ENCODE assay signal across 8 cellular contexts in genomic region chr12:22631863-22632463, GRCh38. TPM values are rescaled to one million over a fixed set of nuclear protein-coding genes. Genes with fewer than 3 reads are reported as not detected.
DNase-seq lines count a peak whose midpoint lies in the region; ATAC-seq and TF ChIP-seq lines count a peak whose summit lies in the region.

No MANE protein-coding gene starts in this region.

- in situ Hi-C loops in Panc1 (cut with HindIII; ENCODE audit: low pct_unique_long_range_greater_than_20kb, low sequenced_read_pairs), result no loop called here

- peaks cover 13% of the 10 kb centered on the region; the same call in 1 of the 2 replicates for H3K4me1 ChIP-seq in Panc1 (ENCODE audit: control insufficient read depth, insufficient read depth, low read length)
- peaks cover 0 to 65% (median 13%) of the 10 kb centered on the region in 4 donors for H3K4me1 ChIP-seq in tibial nerve

- H3K4me3 ChIP-seq in Panc1 (ENCODE audit: low read depth in 2 of 2, low read length in 2 of 2) (no peak overlapping the region), fibroblast of villous mesenchyme (ENCODE audit: low read depth, low read length) (no peak overlapping the region), tibial nerve (no peak overlapping the region)

- POLR2A ChIA-PET in activated CD8-positive, alpha-beta T cell treated with anti-CD3 and anti-CD28 coated beads for 36 hours (lab: Charles Lee), result no interaction called here
- POLR2A ChIA-PET in activated CD8-positive, alpha-beta T cell treated with anti-CD3 and anti-CD28 coated beads, Interleukin-2, amount 10 ng/mL, durations not matched to agents 7 days and 5 days (lab: Charles Lee), result no interaction called here
- POLR2A ChIA-PET in Panc1 (lab: Charles Lee), result no interaction called here

- TF ChIP-seq EP300 in tibial nerve (IDR thresholded peaks at IDR 0.05), result no peak

- no peaks in the 10 kb centered on the region for H3K27me3 Mint-ChIP-seq in activated CD8-positive, alpha-beta T cell treated with anti-CD3 and anti-CD28 coated beads for 36 hours
- H3K27me3 Mint-ChIP-seq in activated CD8-positive, alpha-beta T cell treated with anti-CD3 and anti-CD28 coated beads, Interleukin-2, amount 10 ng/mL, durations not matched to agents 7 days and 5 days (ENCODE audit: low read depth), result no peaks in the 10 kb centered on the region

- no peak overlapping the region for H3K4me3 Mint-ChIP-seq in activated CD8-positive, alpha-beta T cell treated with anti-CD3 and anti-CD28 coated beads for 36 hours
- no peak overlapping the region for H3K4me3 Mint-ChIP-seq in activated CD8-positive, alpha-beta T cell treated with anti-CD3 and anti-CD28 coated beads, Interleukin-2, amount 10 ng/mL, durations not matched to agents 7 days and 5 days

- H3K9me3 ChIP-seq in Panc1 (ENCODE audit: control insufficient read depth, insufficient read depth, low read depth, low read length) (no peaks in the 10 kb centered on the region), tibial nerve (no peaks in the 10 kb centered on the region)

- intact Hi-C loops in activated CD8-positive, alpha-beta T cell treated with anti-CD3 and anti-CD28 coated beads for 36 hours (cut with micrococcal nuclease), result no loop called here
- intact Hi-C loops in Panc1 (cut with micrococcal nuclease; ENCODE audit: unreplicated experiment), result no loop called here

- H3K27me3 ChIP-seq in Panc1 (ENCODE audit: control insufficient read depth, insufficient read depth, low read length), result no peaks in the 10 kb centered on the region
- no peaks in the 10 kb centered on the region for H3K27me3 ChIP-seq in tibial nerve

- H3K27ac ChIP-seq in Panc1 (ENCODE audit: low read length) (no peak overlapping the region), tibial nerve (no peak overlapping the region)

- no peaks in the 10 kb centered on the region for H3K9me3 Mint-ChIP-seq in activated CD8-positive, alpha-beta T cell treated with anti-CD3 and anti-CD28 coated beads for 36 hours
- no peaks in the 10 kb centered on the region for H3K9me3 Mint-ChIP-seq in activated CD8-positive, alpha-beta T cell treated with anti-CD3 and anti-CD28 coated beads, Interleukin-2, amount 10 ng/mL, durations not matched to agents 7 days and 5 days (ENCODE audit: insufficient read depth)

- 58 to 63% methylated on average over 3 of the region's 3 CpGs for WGBS in tibial nerve, 2 donors

- CTCF ChIA-PET in activated CD8-positive, alpha-beta T cell treated with anti-CD3 and anti-CD28 coated beads for 36 hours (lab: Charles Lee), result interaction anchor here (0.6 to 1.5 kb wide), 3 partner anchors 13 to 19 kb away, joined by 3 to 4 read pairs (median 4); no protein-coding TSS in a partner anchor
- CTCF ChIA-PET in activated CD8-positive, alpha-beta T cell treated with anti-CD3 and anti-CD28 coated beads, Interleukin-2, amount 10 ng/mL, durations not matched to agents 7 days and 5 days (lab: Charles Lee), result no interaction called here
- CTCF ChIA-PET in Panc1 (lab: Charles Lee), result no interaction called here

- peaks cover 67% of the 10 kb centered on the region for H3K4me1 Mint-ChIP-seq in activated CD8-positive, alpha-beta T cell treated with anti-CD3 and anti-CD28 coated beads for 36 hours (ENCODE audit: low read depth)
- H3K4me1 Mint-ChIP-seq in activated CD8-positive, alpha-beta T cell treated with anti-CD3 and anti-CD28 coated beads, Interleukin-2, amount 10 ng/mL, durations not matched to agents 7 days and 5 days (ENCODE audit: low read depth), result peaks cover 39% of the 10 kb centered on the region

- no peak overlapping the region for H3K27ac Mint-ChIP-seq in activated CD8-positive, alpha-beta T cell treated with anti-CD3 and anti-CD28 coated beads for 36 hours
- H3K27ac Mint-ChIP-seq in activated CD8-positive, alpha-beta T cell treated with anti-CD3 and anti-CD28 coated beads, Interleukin-2, amount 10 ng/mL, durations not matched to agents 7 days and 5 days, result no peak overlapping the region

- TF ChIP-seq CTCF in activated CD8-positive, alpha-beta T cell treated with anti-CD3 and anti-CD28 coated beads for 36 hours (IDR thresholded peaks at IDR 0.05), result peak; percentile 72
- TF ChIP-seq CTCF in Panc1 (IDR thresholded peaks at IDR 0.05), result peak; percentile 47; the same call in 1 of the 2 replicates
- peak; percentile 61 for TF ChIP-seq CTCF in fibroblast of villous mesenchyme (IDR thresholded peaks at IDR 0.05; ENCODE audit: insufficient read depth, low read depth, low read length)
- TF ChIP-seq CTCF in tibial nerve (IDR thresholded peaks at IDR 0.05), result peak; percentile 29 to 72 (median 56)

- TF ChIP-seq POLR2A in tibial nerve (IDR thresholded peaks at IDR 0.05), result no peak

- DNase-seq in activated CD8-positive, alpha-beta T cell treated with anti-CD3 and anti-CD28 coated beads for 36 hours, result no peak
- DNase-seq in activated CD8-positive, alpha-beta T cell treated with anti-CD3 and anti-CD28 coated beads, Interleukin-2, amount 10 ng/mL, durations not matched to agents 7 days and 5 days, result no peak
- DNase-seq in Panc1 (ENCODE audit: low read depth, low spot score) (no peak), fibroblast of villous mesenchyme (ENCODE audit: low read depth) (peak; percentile 32), tibial nerve (ENCODE audit: low spot score in 2 of 2) (no peak), NCI-H1092 treated with DMSO at 0.1 percent for 48 hours (lab: John Stamatoyannopoulos, UW) (no peak), cerebellar nuclear complex (lab: John Stamatoyannopoulos, UW) (no peak), mucosa of gallbladder (ENCODE audit: low spot score) (no peak)

- no TSS peak for BruUV-seq in Panc1 (replicated peaks; lab: Mats Ljungman, UMichigan)

- peak; percentile 34 for ATAC-seq in activated CD8-positive, alpha-beta T cell treated with anti-CD3 and anti-CD28 coated beads for 36 hours
- no peak for ATAC-seq in activated CD8-positive, alpha-beta T cell treated with anti-CD3 and anti-CD28 coated beads, Interleukin-2, amount 10 ng/mL, durations not matched to agents 7 days and 5 days
- no peak for ATAC-seq in Panc1

- H3K36me3 ChIP-seq in Panc1 (ENCODE audit: control insufficient read depth, insufficient read depth, low read length) (no peaks in the 10 kb centered on the region; the same call in 1 of the 2 replicates), tibial nerve (no peaks in the 10 kb centered on the region)

- H3K36me3 Mint-ChIP-seq in activated CD8-positive, alpha-beta T cell treated with anti-CD3 and anti-CD28 coated beads for 36 hours (ENCODE audit: low read depth), result peaks cover 39% of the 10 kb centered on the region
- H3K36me3 Mint-ChIP-seq in activated CD8-positive, alpha-beta T cell treated with anti-CD3 and anti-CD28 coated beads, Interleukin-2, amount 10 ng/mL, durations not matched to agents 7 days and 5 days (ENCODE audit: low read depth), result peaks cover 30% of the 10 kb centered on the region

RNA-seq across cellular contexts. Expression of gene ETNK1, which starts 7.0 kb away (rescaled TPM):
- 10 to 100 TPM; 54.9 to 55.2 TPM for total RNA-seq in activated CD8-positive, alpha-beta T cell treated with anti-CD3 and anti-CD28 coated beads for 36 hours
- 10 to 100 TPM; 68.6 to 69.4 TPM for total RNA-seq in activated CD8-positive, alpha-beta T cell treated with anti-CD3 and anti-CD28 coated beads, Interleukin-2, amount 10 ng/mL, durations not matched to agents 7 days and 5 days
- total RNA-seq in Panc1 (2021; ENCODE audit: unreplicated experiment), result 43.1 TPM
- polyA plus RNA-seq in Panc1 (2012; ENCODE audit: insufficient read length), result 9.6 TPM
- total RNA-seq in fibroblast of villous mesenchyme, result 26.7 and 70.8 TPM in 2 replicates
- total RNA-seq in tibial nerve, result 10 to 100 TPM; 31.5 to 43.9 (median 36.8) TPM
- total RNA-seq in mucosa of gallbladder, result 116 TPM
